2 cellular contexts compared by ENCODE assay signal in genomic region chr3:151460240-151460639, GRCh38.
TF ChIP-seq lines count a peak whose summit lies in the region.

No MANE protein-coding gene starts in this region.

TF ChIP-seq in A549, 52 proteins besides CTCF, POLR2A, EP300 and RAD21:
- TF ChIP-seq EHMT2 (IDR thresholded peaks at IDR 0.05; ENCODE audit: low read depth) (no peak), CHD2 (IDR thresholded peaks at IDR 0.05; ENCODE audit: low read length, partially characterized antibody) (no peak)

TF ChIP-seq in H1, 55 proteins besides CTCF, POLR2A, EP300 and RAD21:
- TF ChIP-seq MAFK (IDR thresholded peaks at IDR 0.05; ENCODE audit: low read depth, low read length) (no peak), GTF2F1 (IDR thresholded peaks at IDR 0.05; ENCODE audit: borderline replicate concordance, low read depth, low read length) (no peak), TBP (IDR thresholded peaks at IDR 0.05; ENCODE audit: low read depth, low read length) (no peak), SP4 (IDR thresholded peaks at IDR 0.05; ENCODE audit: low read length) (no peak), CBX5 (IDR thresholded peaks at IDR 0.05; ENCODE audit: low read depth, low read length) (no peak), SAP30 (IDR thresholded peaks at IDR 0.05; ENCODE audit: insufficient read depth, insufficient replicate concordance, low read length) (no peak), ASH2L (IDR thresholded peaks at IDR 0.05; ENCODE audit: low read length) (no peak), TAF1 (IDR thresholded peaks at IDR 0.05; ENCODE audit: low read depth, low read length) (no peak), ZNF274 (IDR thresholded peaks at IDR 0.05; ENCODE audit: borderline replicate concordance, extremely low read depth, low read length) (no peak), PHF8 (conservative IDR thresholded peaks at IDR 0.05; ENCODE audit: low read depth, low read length) (no peak), CREB1 (IDR thresholded peaks at IDR 0.05) (no peak), RBBP5 (IDR thresholded peaks at IDR 0.05; ENCODE audit: borderline replicate concordance, low read depth, low read length) (no peak), NRF1 (IDR thresholded peaks at IDR 0.05; ENCODE audit: low read depth, low read length) (no peak), SRF (IDR thresholded peaks at IDR 0.05; ENCODE audit: low read depth, low read length) (no peak), JUN (IDR thresholded peaks at IDR 0.05; ENCODE audit: low read depth, low read length) (no peak), HDAC2 (IDR thresholded peaks at IDR 0.05; ENCODE audit: borderline replicate concordance in 1 of 2, low read depth in 2 of 2, low read length in 2 of 2) (no peak)
- TF ChIP-seq, protein P1, sequence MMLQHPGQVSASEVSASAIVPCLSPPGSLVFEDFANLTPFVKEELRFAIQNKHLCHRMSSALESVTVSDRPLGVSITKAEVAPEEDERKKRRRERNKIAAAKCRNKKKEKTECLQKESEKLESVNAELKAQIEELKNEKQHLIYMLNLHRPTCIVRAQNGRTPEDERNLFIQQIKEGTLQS (IDR thresholded peaks at IDR 0.05; ENCODE audit: insufficient read depth, low read depth, low read length), result no peak
